ENCODE assay signal across 8 cellular contexts in the genomic region with DNA sequence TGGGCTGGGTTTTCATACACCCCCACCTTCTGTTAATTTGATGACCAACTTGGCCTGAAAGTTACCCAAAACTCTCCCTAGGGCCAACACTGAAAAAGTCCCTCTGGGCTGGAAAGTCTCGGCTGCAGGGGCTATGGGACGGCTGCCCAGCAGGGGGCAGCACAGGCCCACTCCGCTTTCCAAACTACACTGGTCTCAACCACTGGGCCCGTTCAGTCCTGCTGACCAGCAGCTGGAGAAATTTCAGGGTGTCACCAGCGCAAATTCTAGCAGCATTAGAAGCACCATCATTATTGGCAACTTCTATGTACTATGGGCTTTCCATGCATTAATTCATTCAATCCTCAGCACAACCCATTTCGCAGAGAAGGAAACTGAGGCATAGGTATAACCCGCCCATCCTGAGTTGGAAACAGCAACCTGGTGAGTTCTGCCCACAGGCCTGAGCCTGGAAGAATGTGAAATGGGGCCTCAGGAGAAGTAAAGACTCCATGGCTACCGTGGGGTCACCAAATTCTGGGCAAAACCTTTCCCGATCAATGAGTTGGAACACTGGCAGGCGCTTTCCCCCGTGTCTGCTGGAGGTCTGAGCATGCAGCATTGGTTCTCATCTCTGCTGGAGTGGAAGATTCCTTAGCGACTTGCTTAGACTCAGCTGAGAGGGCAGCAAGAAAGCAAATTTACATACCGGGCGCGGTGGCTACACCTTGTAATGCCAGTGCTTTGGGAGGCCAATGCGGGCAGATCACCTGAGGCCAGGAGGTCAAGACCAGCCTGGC. TPM values are rescaled to one million over a fixed set of nuclear protein-coding genes. Genes with fewer than 3 reads are reported as not detected.
DNase-seq lines count a peak whose midpoint lies in the region; ATAC-seq and TF ChIP-seq lines count a peak whose summit lies in the region.

No MANE protein-coding gene starts in this region.

- no peaks in the 10 kb centered on the region for H3K9me3 Mint-ChIP-seq in effector memory CD8-positive, alpha-beta T cell
- H3K9me3 Mint-ChIP-seq in stimulated activated naive CD8-positive, alpha-beta T cell treated with anti-CD3 and anti-CD28 coated beads, Interleukin-15, Interleukin-2, amounts not matched to agents 100 ng/mL and 50 ng/mL, for 24 hours, result peaks cover 3% of the 10 kb centered on the region

- no peaks in the 10 kb centered on the region for H3K27me3 Mint-ChIP-seq in effector memory CD8-positive, alpha-beta T cell
- no peaks in the 10 kb centered on the region for H3K27me3 Mint-ChIP-seq in stimulated activated naive CD8-positive, alpha-beta T cell treated with anti-CD3 and anti-CD28 coated beads, Interleukin-15, Interleukin-2, amounts not matched to agents 100 ng/mL and 50 ng/mL, for 24 hours

- H3K27ac ChIP-seq in C4-2B, result no peak overlapping the region

- peaks cover 14 to 31% of the 10 kb centered on the region in 2 donors for H3K4me1 Mint-ChIP-seq in effector memory CD8-positive, alpha-beta T cell (ENCODE audit: low read depth in 2 of 2)
- H3K4me1 Mint-ChIP-seq in stimulated activated naive CD8-positive, alpha-beta T cell treated with anti-CD3 and anti-CD28 coated beads, Interleukin-15, Interleukin-2, amounts not matched to agents 100 ng/mL and 50 ng/mL, for 24 hours (ENCODE audit: low read depth), result peaks cover 27% of the 10 kb centered on the region

- H3K27ac Mint-ChIP-seq in effector memory CD8-positive, alpha-beta T cell, result peak overlapping the region; percentile 46 to 56
- peak overlapping the region; percentile 67 for H3K27ac Mint-ChIP-seq in stimulated activated naive CD8-positive, alpha-beta T cell treated with anti-CD3 and anti-CD28 coated beads, Interleukin-15, Interleukin-2, amounts not matched to agents 100 ng/mL and 50 ng/mL, for 24 hours

- no peaks in the 10 kb centered on the region for H3K27me3 ChIP-seq in MG63

- TF ChIP-seq CTCF in C4-2B (conservative IDR thresholded peaks at IDR 0.05), result peak; percentile 93

- H3K36me3 Mint-ChIP-seq in effector memory CD8-positive, alpha-beta T cell (ENCODE audit: insufficient read depth), result peaks cover 96% of the 10 kb centered on the region
- peaks cover 80% of the 10 kb centered on the region for H3K36me3 Mint-ChIP-seq in stimulated activated naive CD8-positive, alpha-beta T cell treated with anti-CD3 and anti-CD28 coated beads, Interleukin-15, Interleukin-2, amounts not matched to agents 100 ng/mL and 50 ng/mL, for 24 hours (ENCODE audit: low read depth)

- no peak overlapping the region for H3K4me3 ChIP-seq in MG63

- DNase-seq in GM19240 (ENCODE audit: insufficient read length, low spot score) (peak; percentile 73), MG63 (peak; percentile 48), myocyte (ENCODE audit: low read depth) (peak; percentile 56)
- peak; percentile 42 to 47 for DNase-seq in activated CD4-positive, alpha-beta T cell treated with anti-CD3 and anti-CD28 coated beads, Interleukin-2, amount 50 U/mL, for 24 hours (ENCODE audit: low read depth in 1 of 2, low spot score in 1 of 2)
- peak; percentile 42 to 53 (median 51) for DNase-seq in effector memory CD8-positive, alpha-beta T cell

- ATAC-seq in effector memory CD8-positive, alpha-beta T cell (replicated peaks), result peak; percentile 73
- ATAC-seq in GM18520 (IDR thresholded peaks at IDR 0.05; ENCODE audit: unreplicated experiment), result no peak

- no peaks in the 10 kb centered on the region for H3K36me3 ChIP-seq in MG63

- no peaks in the 10 kb centered on the region for H3K9me3 ChIP-seq in MG63

- H3K4me3 Mint-ChIP-seq in effector memory CD8-positive, alpha-beta T cell, result no peak overlapping the region
- no peak overlapping the region for H3K4me3 Mint-ChIP-seq in stimulated activated naive CD8-positive, alpha-beta T cell treated with anti-CD3 and anti-CD28 coated beads, Interleukin-15, Interleukin-2, amounts not matched to agents 100 ng/mL and 50 ng/mL, for 24 hours

RNA-seq across cellular contexts. Expression of a gene that starts 9.7 kb away (rescaled TPM):
- total RNA-seq in MG63 (2014; rRNA removed; shearing (Covaris generic); ENCODE audit: low replicate concordance), result not detected in 2 replicates
- total RNA-seq in myocyte, result not detected in 2 replicates
- not detected for polyA plus RNA-seq in myocyte (2012)

RNA-seq across cellular contexts. Expression of a gene that starts 16.4 kb away (rescaled TPM):
- not detected in 2 replicates for total RNA-seq in MG63 (2014; rRNA removed; shearing (Covaris generic); ENCODE audit: low replicate concordance)
- total RNA-seq in myocyte, result not detected in 2 replicates
- not detected for polyA plus RNA-seq in myocyte (2012)

RNA-seq across cellular contexts. Expression of a gene that starts 48.5 kb away (rescaled TPM):
- 0.17 and 1.4 TPM in 2 replicates for total RNA-seq in MG63 (2014; rRNA removed; shearing (Covaris generic); ENCODE audit: low replicate concordance)
- total RNA-seq in myocyte, result 1.4 and 3.7 TPM in 2 replicates
- 4.2 TPM for polyA plus RNA-seq in myocyte (2012)
